Comparison of ENCODE assay signal across 11 cellular contexts in genomic region chr13:29934531-29935308, GRCh38.
DNase-seq lines count a peak whose midpoint lies in the region; ATAC-seq, FAIRE-seq and TF ChIP-seq lines count a peak whose summit lies in the region.
"Had no signal": no experiment of that assay in that cellular context is flagged by ENCODE, and none has a peak within 500 bp of the region (broad histone marks: within the 10 kb centered on the region; RNA-seq: fewer than 3 reads in every experiment).

No MANE protein-coding gene starts in this region.

- POLR2A ChIA-PET in GM12878 (lab: Charles Lee), result no interaction called here

- peak; percentile 52 for DNase-seq in left cardiac atrium
- no peak for DNase-seq in cardiac septum (ENCODE audit: low spot score)
- DNase-seq in NCI-H2171 treated with DMSO at 0.1 percent for 48 hours (lab: John Stamatoyannopoulos, UW), result peak; percentile 36
- DNase-seq in GM12878 (ENCODE audit: low read depth, low spot score), result no peak
- peak in 1 of 2 donors; percentile 62 for DNase-seq in stimulated activated effector memory CD8-positive, alpha-beta T cell treated with anti-CD3 and anti-CD28 coated beads, Interleukin-12 subunit alpha, Interleukin-12 subunit beta, amount 100 ng/mL, for 72 hours (ENCODE audit: low spot score in 2 of 2)
- DNase-seq in NCI-H1930 (lab: John Stamatoyannopoulos, UW), result no peak
- no peak for DNase-seq in HAP-1 (ENCODE audit: low spot score in 2 of 2)

- SMC1A ChIA-PET in GM12878 (lab: Charles Lee; ENCODE audit: uncharacterized antibody, unreplicated experiment), result interaction anchor here (0.9 to 4.2 kb wide), 5 partner anchors 9 to 163 kb away, joined by 3 to 23 read pairs (median 5); no protein-coding TSS in a partner anchor

- FAIRE-seq in GM12878 (lab: Jason Lieb, UNC), result no peak
- FAIRE-seq: colon had no signal

- TF ChIP-seq EP300 in GM12878 (IDR thresholded peaks at IDR 0.05; ENCODE audit: borderline replicate concordance in 1 of 2, control insufficient read depth in 1 of 2, low read depth in 2 of 2, low read length in 2 of 2), result no peak

- RAD21 ChIA-PET in GM12878 (lab: Charles Lee; ENCODE audit: unreplicated experiment), result interaction anchor here (1.5 to 3.1 kb wide), 6 partner anchors 10 to 180 kb away, joined by 3 to 21 read pairs (median 8); partner anchors contain the start of gene UBL3

- H2AFZ ChIP-seq in GM12878 (ENCODE audit: control insufficient read depth, low read depth, low read length), result no peak overlapping the region

- intact Hi-C loops in left cardiac atrium (cut with DNase I) (no loop called here), cardiac septum (cut with DNase I) (no loop called here), GM12878 (cut with micrococcal nuclease; ENCODE audit: unreplicated experiment) (loop anchor here (5.0 kb wide), 2 partner anchors 87 to 162 kb away; no protein-coding TSS in a partner anchor)

- no peak overlapping the region for H3K27ac ChIP-seq in GM12878 (ENCODE audit: control insufficient read depth, insufficient read depth)
- H3K27ac ChIP-seq: thyroid gland had no signal

- peak; percentile 39 to 91 for ATAC-seq in left cardiac atrium
- peak; percentile 25 for ATAC-seq in GM12878
- peak; percentile 40 for ATAC-seq in stimulated activated effector memory CD8-positive, alpha-beta T cell treated with anti-CD3 and anti-CD28 coated beads, Interleukin-12 subunit alpha, Interleukin-12 subunit beta, amount 100 ng/mL, for 72 hours
- no peak for ATAC-seq in GM18867 (IDR thresholded peaks at IDR 0.05; ENCODE audit: unreplicated experiment)

- CTCF ChIA-PET in GM12878 (lab: Yijun Ruan, JAX), result interaction anchor here (1.4 to 9.2 kb wide), 4 partner anchors 11 to 178 kb away, joined by 5 to 94 read pairs (median 39); no protein-coding TSS in a partner anchor

- TF ChIP-seq CTCF in GM12878 (IDR thresholded peaks at IDR 0.05 in 2 of 3, conservative IDR thresholded peaks at IDR 0.05 in 1 of 3; ENCODE audit: control insufficient read depth in 2 of 3, extremely low read depth in 1 of 3, insufficient read depth in 1 of 3, low read depth in 3 of 3, low read length in 3 of 3), result no peak

- no peaks in the 10 kb centered on the region for H3K9me3 Mint-ChIP-seq in stimulated activated effector memory CD8-positive, alpha-beta T cell treated with anti-CD3 and anti-CD28 coated beads, Interleukin-12 subunit alpha, Interleukin-12 subunit beta, amount 100 ng/mL, for 72 hours
- H3K9me3 Mint-ChIP-seq: CD14-positive monocyte had no signal

- WGBS in GM12878 (ENCODE audit: insufficient coverage, insufficient replicate concordance, low lambda C conversion rate, missing lambda C conversion rate), result 14% methylated on average over 7 of the region's 7 CpGs

- H3K36me3 Mint-ChIP-seq in stimulated activated effector memory CD8-positive, alpha-beta T cell treated with anti-CD3 and anti-CD28 coated beads, Interleukin-12 subunit alpha, Interleukin-12 subunit beta, amount 100 ng/mL, for 72 hours, result peaks cover 4% of the 10 kb centered on the region
- H3K36me3 Mint-ChIP-seq: CD14-positive monocyte had no signal

- no peak overlapping the region for H3K4me3 ChIP-seq in GM12878
- no peak overlapping the region for H3K4me3 ChIP-seq in HAP-1
- H3K4me3 ChIP-seq: thyroid gland had no signal

- H3K9me3 ChIP-seq in GM12878 (replicated peaks; ENCODE audit: control insufficient read depth, insufficient read depth, low read length) (no peaks in the 10 kb centered on the region), HAP-1 (no peaks in the 10 kb centered on the region)
- H3K9me3 ChIP-seq: thyroid gland had no signal

- no peaks in the 10 kb centered on the region for H4K20me1 ChIP-seq in GM12878 (ENCODE audit: control insufficient read depth, insufficient read depth)

- peak overlapping the region; percentile 79 for H3K4me3 Mint-ChIP-seq in stimulated activated effector memory CD8-positive, alpha-beta T cell treated with anti-CD3 and anti-CD28 coated beads, Interleukin-12 subunit alpha, Interleukin-12 subunit beta, amount 100 ng/mL, for 72 hours
- H3K4me3 Mint-ChIP-seq: CD14-positive monocyte had no signal

- H3K27me3 ChIP-seq in GM12878 (replicated peaks in 1 of 2; ENCODE audit: control insufficient read depth in 2 of 2, insufficient read depth in 2 of 2, low read length in 1 of 2) (no peaks in the 10 kb centered on the region), HAP-1 (ENCODE audit: low read depth) (peaks cover 33% of the 10 kb centered on the region)
- H3K27me3 ChIP-seq: thyroid gland had no signal

- peaks cover 40% of the 10 kb centered on the region for H3K4me1 Mint-ChIP-seq in stimulated activated effector memory CD8-positive, alpha-beta T cell treated with anti-CD3 and anti-CD28 coated beads, Interleukin-12 subunit alpha, Interleukin-12 subunit beta, amount 100 ng/mL, for 72 hours

- H3K9ac ChIP-seq in GM12878 (ENCODE audit: control insufficient read depth, insufficient read depth, low read length), result no peak overlapping the region

- H3K79me2 ChIP-seq in GM12878 (ENCODE audit: control insufficient read depth, insufficient read depth, low read length), result no peaks in the 10 kb centered on the region

- peak overlapping the region; percentile 26 for H3K27ac Mint-ChIP-seq in stimulated activated effector memory CD8-positive, alpha-beta T cell treated with anti-CD3 and anti-CD28 coated beads, Interleukin-12 subunit alpha, Interleukin-12 subunit beta, amount 100 ng/mL, for 72 hours
- H3K27ac Mint-ChIP-seq: CD14-positive monocyte had no signal

- H3K4me2 ChIP-seq in GM12878 (ENCODE audit: control insufficient read depth, insufficient read depth), result peak overlapping the region; percentile 66

- H3K4me1 ChIP-seq in GM12878 (ENCODE audit: control insufficient read depth, insufficient read depth, low read length) (peaks cover 20% of the 10 kb centered on the region), HAP-1 (no peaks in the 10 kb centered on the region)
- H3K4me1 ChIP-seq: thyroid gland had no signal

- H3K36me3 ChIP-seq in GM12878 (ENCODE audit: control insufficient read depth in 2 of 2, insufficient read depth in 2 of 2, low read length in 1 of 2) (no peaks in the 10 kb centered on the region), HAP-1 (replicated peaks) (no peaks in the 10 kb centered on the region)
- H3K36me3 ChIP-seq: thyroid gland had no signal

- TF ChIP-seq RAD21 in GM12878 (IDR thresholded peaks at IDR 0.05; ENCODE audit: insufficient read depth, low read depth, low read length), result no peak

- no peak for TF ChIP-seq POLR2A in GM12878 (IDR thresholded peaks at IDR 0.05; ENCODE audit: low read depth, low read length)

- BruUV-seq in GM12878 (replicated peaks; lab: Mats Ljungman, UMichigan), result no TSS peak

- in situ Hi-C loops in GM12878 (cut with MboI), result no loop called here
- in situ Hi-C loops in HAP-1 (cut with MboI; ENCODE audit: low sequenced_read_pairs), result no loop called here

TF ChIP-seq in GM12878, 131 proteins besides CTCF, POLR2A, EP300 and RAD21 (continues in another document):
- TF ChIP-seq, protein P1, sequence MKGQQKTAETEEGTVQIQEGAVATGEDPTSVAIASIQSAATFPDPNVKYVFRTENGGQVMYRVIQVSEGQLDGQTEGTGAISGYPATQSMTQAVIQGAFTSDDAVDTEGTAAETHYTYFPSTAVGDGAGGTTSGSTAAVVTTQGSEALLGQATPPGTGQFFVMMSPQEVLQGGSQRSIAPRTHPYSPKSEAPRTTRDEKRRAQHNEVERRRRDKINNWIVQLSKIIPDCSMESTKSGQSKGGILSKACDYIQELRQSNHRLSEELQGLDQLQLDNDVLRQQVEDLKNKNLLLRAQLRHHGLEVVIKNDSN (IDR thresholded peaks at IDR 0.05; ENCODE audit: borderline replicate concordance, extremely low read length, insufficient read depth, low read depth, low read length), result no peak
- TF ChIP-seq, protein P2, sequence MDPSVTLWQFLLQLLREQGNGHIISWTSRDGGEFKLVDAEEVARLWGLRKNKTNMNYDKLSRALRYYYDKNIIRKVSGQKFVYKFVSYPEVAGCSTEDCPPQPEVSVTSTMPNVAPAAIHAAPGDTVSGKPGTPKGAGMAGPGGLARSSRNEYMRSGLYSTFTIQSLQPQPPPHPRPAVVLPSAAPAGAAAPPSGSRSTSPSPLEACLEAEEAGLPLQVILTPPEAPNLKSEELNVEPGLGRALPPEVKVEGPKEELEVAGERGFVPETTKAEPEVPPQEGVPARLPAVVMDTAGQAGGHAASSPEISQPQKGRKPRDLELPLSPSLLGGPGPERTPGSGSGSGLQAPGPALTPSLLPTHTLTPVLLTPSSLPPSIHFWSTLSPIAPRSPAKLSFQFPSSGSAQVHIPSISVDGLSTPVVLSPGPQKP (IDR thresholded peaks at IDR 0.05; ENCODE audit: low read depth, low read length), result no peak
- TF ChIP-seq, protein P3, sequence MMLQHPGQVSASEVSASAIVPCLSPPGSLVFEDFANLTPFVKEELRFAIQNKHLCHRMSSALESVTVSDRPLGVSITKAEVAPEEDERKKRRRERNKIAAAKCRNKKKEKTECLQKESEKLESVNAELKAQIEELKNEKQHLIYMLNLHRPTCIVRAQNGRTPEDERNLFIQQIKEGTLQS (IDR thresholded peaks at IDR 0.05; ENCODE audit: borderline replicate concordance, extremely low read depth, low read depth, low read length), result no peak
- TF ChIP-seq POLR2AphosphoS5 (IDR thresholded peaks at IDR 0.05; ENCODE audit: low read length) (no peak), CHD1 (IDR thresholded peaks at IDR 0.05; ENCODE audit: low read depth, low read length) (no peak), ETV6 (conservative IDR thresholded peaks at IDR 0.05 in 1 of 2, IDR thresholded peaks at IDR 0.05 in 1 of 2; ENCODE audit: borderline replicate concordance in 1 of 2, low read depth in 1 of 2) (no peak), ZNF217 (IDR thresholded peaks at IDR 0.05) (no peak)

Comparison
In these comparisons a context has a peak if more than half of its experiments do, and no peak if none do; other contexts are left out.
1. DNase-seq: peak in left cardiac atrium (single experiment) and NCI-H2171 treated with DMSO at 0.1 percent for 48 hours (single experiment); none in cardiac septum (single experiment), GM12878 (single experiment), NCI-H1930 (0 of 2) and HAP-1 (0 of 2).